In genomic region chr1:242523282-242523967, GRCh38 we compare ENCODE assay signal across 1 cellular context.
A peak's percentile ranks its signal among the peaks of the same experiment; 100 is the strongest.
TF ChIP-seq lines count a peak whose summit lies in the region.

No MANE protein-coding gene starts in this region.

TF ChIP-seq in H1, 55 proteins besides CTCF, POLR2A, EP300 and RAD21:
- TF ChIP-seq KDM4A (IDR thresholded peaks at IDR 0.05; ENCODE audit: low read depth, low read length, severe bottlenecking) (peak; percentile 95), ATF3 (IDR thresholded peaks at IDR 0.05; ENCODE audit: insufficient read depth, low read depth, low read length) (no peak), CHD2 (IDR thresholded peaks at IDR 0.05; ENCODE audit: low read length) (no peak), MAFK (IDR thresholded peaks at IDR 0.05; ENCODE audit: low read depth, low read length) (no peak), BACH1 (IDR thresholded peaks at IDR 0.05; ENCODE audit: low read length) (no peak), USF2 (IDR thresholded peaks at IDR 0.05; ENCODE audit: low read length) (no peak), CHD7 (IDR thresholded peaks at IDR 0.05; ENCODE audit: insufficient replicate concordance, low read length) (no peak), BRCA1 (IDR thresholded peaks at IDR 0.05; ENCODE audit: low read depth, low read length) (no peak), JUND (IDR thresholded peaks at IDR 0.05; ENCODE audit: low read length) (no peak), CBX8 (IDR thresholded peaks at IDR 0.05; ENCODE audit: borderline replicate concordance, low read depth, low read length) (no peak), PHF8 (conservative IDR thresholded peaks at IDR 0.05; ENCODE audit: low read depth, low read length) (no peak), POLR2AphosphoS5 (IDR thresholded peaks at IDR 0.05; ENCODE audit: low read depth, low read length) (no peak), TCF12 (IDR thresholded peaks at IDR 0.05; ENCODE audit: low read depth, low read length) (no peak), RXRA (IDR thresholded peaks at IDR 0.05; ENCODE audit: insufficient read depth, low read depth, low read length) (no peak), GABPA (IDR thresholded peaks at IDR 0.05; ENCODE audit: borderline replicate concordance, insufficient read depth, low read length) (no peak), CBX5 (IDR thresholded peaks at IDR 0.05; ENCODE audit: low read depth, low read length) (no peak), SIN3A (conservative IDR thresholded peaks at IDR 0.05 in 1 of 2, IDR thresholded peaks at IDR 0.05 in 1 of 2; ENCODE audit: low read depth in 1 of 2, low read length in 2 of 2) (no peak; a peak in 1 of 4 replicates), SP1 (IDR thresholded peaks at IDR 0.05; ENCODE audit: low read depth, low read length) (no peak), EGR1 (IDR thresholded peaks at IDR 0.05; ENCODE audit: borderline replicate concordance, low read depth, low read length) (0 out of 2 replicates have a peak, but pooled peaks have one; percentile 42), SAP30 (IDR thresholded peaks at IDR 0.05; ENCODE audit: insufficient read depth, insufficient replicate concordance, low read length) (no peak), TBP (IDR thresholded peaks at IDR 0.05; ENCODE audit: low read depth, low read length) (peak; percentile 7; the same call in 1 of the 2 replicates), ASH2L (IDR thresholded peaks at IDR 0.05; ENCODE audit: low read length) (peak; percentile 74), MAX (IDR thresholded peaks at IDR 0.05) (no peak), ZNF274 (IDR thresholded peaks at IDR 0.05; ENCODE audit: borderline replicate concordance, extremely low read depth, low read length) (no peak), HDAC2 (IDR thresholded peaks at IDR 0.05; ENCODE audit: borderline replicate concordance in 1 of 2, low read depth in 2 of 2, low read length in 2 of 2) (no peak), CEBPB (IDR thresholded peaks at IDR 0.05; ENCODE audit: low read depth, low read length) (no peak), NANOG (IDR thresholded peaks at IDR 0.05; ENCODE audit: insufficient read depth, low read depth, low read length, poor library complexity, severe bottlenecking) (no peak), E2F6 (IDR thresholded peaks at IDR 0.05) (no peak), EZH2 (IDR thresholded peaks at IDR 0.05; ENCODE audit: low read depth, low read length, severe bottlenecking) (peak; percentile 63), POU5F1 (IDR thresholded peaks at IDR 0.05; ENCODE audit: low read depth, low read length) (no peak), CHD1 (IDR thresholded peaks at IDR 0.05; ENCODE audit: low read depth, low read length) (no peak), SP2 (IDR thresholded peaks at IDR 0.05; ENCODE audit: low read length) (no peak), FOSL1 (IDR thresholded peaks at IDR 0.05; ENCODE audit: insufficient read depth, low read depth, low read length) (no peak), TAF1 (IDR thresholded peaks at IDR 0.05; ENCODE audit: low read depth, low read length) (no peak), CTBP2 (IDR thresholded peaks at IDR 0.05; ENCODE audit: borderline replicate concordance, insufficient read depth, insufficient read length, low read length) (peak; percentile 59), GTF2F1 (IDR thresholded peaks at IDR 0.05; ENCODE audit: borderline replicate concordance, low read depth, low read length) (no peak), CREB1 (IDR thresholded peaks at IDR 0.05) (no peak), RNF2 (IDR thresholded peaks at IDR 0.05; ENCODE audit: borderline replicate concordance, low read depth, low read length, missing control alignments, poor library complexity, severe bottlenecking) (peak; percentile 71), RFX5 (IDR thresholded peaks at IDR 0.05; ENCODE audit: borderline replicate concordance, low read depth, low read length) (no peak)
